21 cellular contexts compared by ENCODE assay signal in the genomic region with DNA sequence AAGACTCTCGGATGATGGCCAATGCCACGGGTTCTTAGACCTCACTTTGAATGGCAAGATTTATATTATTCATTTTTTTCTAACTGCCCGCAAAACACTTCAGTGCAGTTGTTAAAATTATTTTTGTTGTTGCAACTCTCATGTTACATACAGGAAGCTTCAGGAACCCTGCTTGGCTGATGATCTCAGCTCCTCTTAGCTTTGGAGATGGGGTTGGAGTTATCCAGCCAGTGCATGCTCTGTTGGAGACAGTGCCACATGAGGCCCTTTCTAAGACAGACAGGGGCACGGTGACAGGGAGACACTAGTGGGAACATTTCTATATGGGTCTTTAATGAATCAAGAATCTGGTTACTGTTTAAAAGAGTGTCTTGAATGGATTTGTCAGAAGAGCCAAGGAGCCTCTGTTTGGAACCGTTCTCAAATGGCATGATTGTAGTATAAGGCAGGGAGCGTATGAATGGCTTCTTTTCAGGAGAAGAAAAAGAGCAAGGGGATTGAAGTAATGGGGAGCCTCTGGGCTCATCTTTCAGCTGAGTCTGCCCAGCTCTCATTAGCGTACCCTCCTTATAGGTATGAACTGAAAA.
DNase-seq lines count a peak whose midpoint lies in the region; ATAC-seq, FAIRE-seq and TF ChIP-seq lines count a peak whose summit lies in the region.
"Had no signal": no experiment of that assay in that cellular context is flagged by ENCODE, and none has a peak within 500 bp of the region (broad histone marks: within the 10 kb centered on the region; RNA-seq: fewer than 3 reads in every experiment).

No MANE protein-coding gene starts in this region.

- H3K4me1 Mint-ChIP-seq in activated CD8-positive, alpha-beta T cell treated with anti-CD3 and anti-CD28 coated beads for 36 hours (ENCODE audit: low read depth): peaks cover 66% of the 10 kb centered on the region
- H3K4me1 Mint-ChIP-seq: nephron progenitor cell had no signal

- POLR2A ChIA-PET in activated CD8-positive, alpha-beta T cell treated with anti-CD3 and anti-CD28 coated beads for 36 hours (lab: Charles Lee): interaction anchor here (1.6 to 5.5 kb wide), 2 partner anchors 11 to 34 kb away, joined by 5 to 48 read pairs; no protein-coding TSS in a partner anchor
- POLR2A ChIA-PET in PC-3 (lab: Charles Lee; ENCODE audit: unreplicated experiment): no interaction called here

- 91 to 95% (median 95%) methylated on average over 7 of the region's 7 CpGs for WGBS in small intestine, 3 donors

- H3K4me3 Mint-ChIP-seq in activated CD8-positive, alpha-beta T cell treated with anti-CD3 and anti-CD28 coated beads for 36 hours: no peak overlapping the region
- H3K4me3 Mint-ChIP-seq: nephron progenitor cell had no signal

- H3K36me3 ChIP-seq in small intestine (ENCODE audit: control insufficient read depth in 2 of 2, insufficient read depth in 2 of 2, low read length in 2 of 2) (no peaks in the 10 kb centered on the region), PC-3 (ENCODE audit: low read depth, low read length) (no peaks in the 10 kb centered on the region)
- H3K36me3 ChIP-seq: BLaER1, tibial nerve had no signal

- H3K27me3 ChIP-seq in small intestine (ENCODE audit: control insufficient read depth in 2 of 2, insufficient read depth in 2 of 2, low read length in 2 of 2): no peaks in the 10 kb centered on the region
- no peaks in the 10 kb centered on the region for H3K27me3 ChIP-seq in PC-3 (ENCODE audit: low read length)
- H3K27me3 ChIP-seq: BLaER1, tibial nerve had no signal

- no peak for FAIRE-seq in small intestine (lab: Jason Lieb, UNC)
- FAIRE-seq: bronchial epithelial cell, kidney had no signal

- peaks cover 11% of the 10 kb centered on the region for H3K9me3 Mint-ChIP-seq in activated CD8-positive, alpha-beta T cell treated with anti-CD3 and anti-CD28 coated beads for 36 hours

- BruUV-seq in PC-3 (replicated peaks; lab: Mats Ljungman, UMichigan): no TSS peak

- no peak for TF ChIP-seq CTCF in activated CD8-positive, alpha-beta T cell treated with anti-CD3 and anti-CD28 coated beads for 36 hours (IDR thresholded peaks at IDR 0.05)
- no peak for TF ChIP-seq CTCF in PC-3 (conservative IDR thresholded peaks at IDR 0.05; ENCODE audit: low read depth, low read length)

- no peak overlapping the region for H3K4me3 ChIP-seq in small intestine (ENCODE audit: low read depth in 1 of 2, low read length in 2 of 2)
- no peak overlapping the region for H3K4me3 ChIP-seq in PC-3 (ENCODE audit: low read length)
- H3K4me3 ChIP-seq: BLaER1, GM23248, tibial nerve had no signal

- intact Hi-C loops in activated CD8-positive, alpha-beta T cell treated with anti-CD3 and anti-CD28 coated beads for 36 hours (cut with micrococcal nuclease): loop anchor here (5.0 to 10.0 kb wide), 4 partner anchors 38 to 455 kb away; partner anchors contain the start of genes CENPU and IRF2
- intact Hi-C loops in PC-3 (cut with micrococcal nuclease): no loop called here

- no peaks in the 10 kb centered on the region for H3K27me3 Mint-ChIP-seq in activated CD8-positive, alpha-beta T cell treated with anti-CD3 and anti-CD28 coated beads for 36 hours

- H4K20me1 ChIP-seq in PC-3 (ENCODE audit: low read length): no peaks in the 10 kb centered on the region
- H4K20me1 ChIP-seq: BLaER1 had no signal

- H3K79me2 ChIP-seq in PC-3 (ENCODE audit: low read length): no peaks in the 10 kb centered on the region

- DNase-seq in NCI-H2029 (lab: John Stamatoyannopoulos, UW) (peak; percentile 30), NCI-H2029 treated with DMSO at 0.1 percent for 48 hours (lab: John Stamatoyannopoulos, UW) (no peak), DMS79 (lab: John Stamatoyannopoulos, UW) (peak; percentile 18), medulla oblongata (ENCODE audit: extremely low spot score) (peak; percentile 54), A172 (ENCODE audit: low spot score) (no peak), small intestine (no peak), PC-3 (no peak)
- DNase-seq in activated CD8-positive, alpha-beta T cell treated with anti-CD3 and anti-CD28 coated beads for 36 hours: no peak
- DNase-seq: 8988T, foreskin melanocyte, GM23248, hypothalamus, kidney, mesenchymal stem cell, NCI-H1694, nephron progenitor cell, SHP77 treated with DMSO at 0.1 percent for 48 hours had no signal

- H3K9me2 ChIP-seq in PC-3 (replicated peaks; ENCODE audit: low read length): no peaks in the 10 kb centered on the region

- H3K27ac ChIP-seq in small intestine (ENCODE audit: low read depth in 1 of 2, low read length in 1 of 2) (no peak overlapping the region), PC-3 (ENCODE audit: low read length) (no peak overlapping the region)
- H3K27ac ChIP-seq: BLaER1, epithelial cell of prostate, GM23248 had no signal

- H3K4me2 ChIP-seq in PC-3 (ENCODE audit: low read length): no peak overlapping the region
- H3K4me2 ChIP-seq: BLaER1 had no signal

- H3K36me3 Mint-ChIP-seq in activated CD8-positive, alpha-beta T cell treated with anti-CD3 and anti-CD28 coated beads for 36 hours (ENCODE audit: low read depth): peaks cover 14% of the 10 kb centered on the region

- H3K9me3 ChIP-seq in small intestine (ENCODE audit: control insufficient read depth, low read depth): no peaks in the 10 kb centered on the region
- 0 out of 2 replicates have a peak, but pooled peaks cover 3% of the 10 kb centered on the region for H3K9me3 ChIP-seq in PC-3 (ENCODE audit: low read length)

- no peak for ATAC-seq in activated CD8-positive, alpha-beta T cell treated with anti-CD3 and anti-CD28 coated beads for 36 hours
- ATAC-seq in PC-3: no peak

- H3K4me1 ChIP-seq in small intestine (ENCODE audit: control insufficient read depth in 2 of 2, insufficient read depth in 1 of 2, low read depth in 1 of 2, low read length in 1 of 2) (no peaks in the 10 kb centered on the region), PC-3 (ENCODE audit: insufficient read depth, low read length) (no peaks in the 10 kb centered on the region)

- H3K27ac Mint-ChIP-seq in activated CD8-positive, alpha-beta T cell treated with anti-CD3 and anti-CD28 coated beads for 36 hours: peak overlapping the region; percentile 56
- H3K27ac Mint-ChIP-seq: nephron progenitor cell had no signal

- no peak overlapping the region for H2AFZ ChIP-seq in PC-3 (ENCODE audit: low read length)
- H2AFZ ChIP-seq: GM23248 had no signal

- H3F3A ChIP-seq in PC-3 (ENCODE audit: low read length, unreplicated experiment): no peaks in the 10 kb centered on the region

- CTCF ChIA-PET in activated CD8-positive, alpha-beta T cell treated with anti-CD3 and anti-CD28 coated beads for 36 hours (lab: Charles Lee): interaction anchor here (0.8 to 7.4 kb wide), 4 partner anchors 10 to 195 kb away, joined by 3 to 89 read pairs (median 20); partner anchors contain the start of gene IRF2
- CTCF ChIA-PET in PC-3 (lab: Charles Lee): no interaction called here

- no peak overlapping the region for H3K9ac ChIP-seq in PC-3 (ENCODE audit: low read length)
- H3K9ac ChIP-seq: BLaER1, GM23248 had no signal

Comparison
In these comparisons a context has a peak if more than half of its experiments do, and no peak if none do; other contexts are left out.
1. DNase-seq: peak in NCI-H2029 (single experiment), DMS79 (single experiment) and medulla oblongata (single experiment); none in NCI-H2029 treated with DMSO at 0.1 percent for 48 hours (single experiment), activated CD8-positive, alpha-beta T cell treated with anti-CD3 and anti-CD28 coated beads for 36 hours (single experiment), A172 (single experiment), small intestine (single experiment) and PC-3 (single experiment).